In the genomic region with DNA sequence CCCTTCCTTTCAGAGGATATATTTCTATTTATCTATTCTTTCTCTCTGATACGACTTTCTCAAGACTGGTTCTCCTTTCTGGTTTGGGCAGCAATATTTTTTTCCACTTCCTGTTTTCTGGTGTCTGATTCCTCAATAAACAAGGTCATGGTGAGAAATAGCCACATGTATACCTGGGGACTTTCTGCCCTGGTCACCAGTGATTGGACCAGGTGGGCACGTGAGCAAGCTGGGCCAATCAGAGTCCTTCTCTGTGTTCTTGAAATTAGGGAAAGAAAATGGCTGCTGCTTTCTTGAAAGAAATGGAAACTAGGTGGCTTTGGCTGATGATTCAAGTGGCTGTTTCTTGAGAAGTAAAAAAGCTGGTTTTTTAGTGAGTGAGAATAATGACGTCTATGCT, we compare ENCODE assay signal across 19 cellular contexts. TPM values are rescaled to one million over a fixed set of nuclear protein-coding genes. Genes with fewer than 3 reads are reported as not detected.
DNase-seq lines count a peak whose midpoint lies in the region; ATAC-seq, FAIRE-seq and TF ChIP-seq lines count a peak whose summit lies in the region.
"Had no signal": no experiment of that assay in that cellular context is flagged by ENCODE, and none has a peak within 500 bp of the region (broad histone marks: within the 10 kb centered on the region; RNA-seq: fewer than 3 reads in every experiment).

No MANE protein-coding gene starts in this region.

- H3K4ac ChIP-seq in H1 (replicated peaks; ENCODE audit: insufficient read length, low read depth, low read length): no peak overlapping the region

- H3K9me3 Mint-ChIP-seq in Calu3 (ENCODE audit: low read depth, unreplicated experiment) (no peaks in the 10 kb centered on the region), HFFc6 (no peaks in the 10 kb centered on the region)
- H3K9me3 Mint-ChIP-seq: activated T-helper 1 cell treated with anti-CD3 and anti-CD28 coated beads, Interleukin-12 subunit alpha, Interleukin-12 subunit beta, Interleukin-2, Interleukin-4 antibody, amounts not matched to agents 30 ng/mL and 10 ng/mL and 1 ng/mL, durations not matched to agents 14 hours and 24 hours and 36 hours had no signal

- H4K8ac ChIP-seq in H1 (ENCODE audit: extremely low read depth, insufficient read depth, low read length): no peak overlapping the region

- peaks cover 3% of the 10 kb centered on the region; the same call in 2 of the 3 replicates for H3K9me3 ChIP-seq in A549
- peaks cover under 1% of the 10 kb centered on the region; the same call in 1 of the 2 replicates for H3K9me3 ChIP-seq in OCI-LY7 (ENCODE audit: low read length)
- peaks cover 2% of the 10 kb centered on the region in 2 experiments; a peak in 2 of 4 replicates for H3K9me3 ChIP-seq in H1 (ENCODE audit: insufficient read depth in 2 of 2, low read depth in 1 of 2, low read length in 1 of 2)
- H3K9me3 ChIP-seq: right lobe of liver had no signal

- H3K27ac ChIP-seq in A549 (no peak overlapping the region), OCI-LY7 (ENCODE audit: low read depth, low read length, poor library complexity, severe bottlenecking) (no peak overlapping the region), H1 (ENCODE audit: low read depth, low read length) (no peak overlapping the region)
- H3K27ac ChIP-seq: GM23248, neural progenitor cell, right lobe of liver, tibial nerve had no signal

- H3K4me3 ChIP-seq in A549 (no peak overlapping the region), OCI-LY7 (ENCODE audit: low read depth, low read length, poor library complexity, severe bottlenecking) (no peak overlapping the region), H1 (ENCODE audit: extremely low read depth in 1 of 4, insufficient read depth in 2 of 4, low read depth in 3 of 4, low read length in 4 of 4) (no peak overlapping the region)
- H3K4me3 ChIP-seq: GM23248, neural progenitor cell, right lobe of liver, tibial nerve had no signal

- CTCF ChIA-PET in A549 (lab: Yijun Ruan, JAX): interaction anchor here (1.3 to 1.4 kb wide), 2 partner anchors 11 to 29 kb away, joined by 3 to 4 read pairs; no protein-coding TSS in a partner anchor
- CTCF ChIA-PET in OCI-LY7 (lab: Charles Lee; ENCODE audit: unreplicated experiment): no interaction called here
- CTCF ChIA-PET in H1 (lab: Charles Lee; ENCODE audit: partially characterized antibody): no interaction called here
- CTCF ChIA-PET in Calu3 (lab: Charles Lee): no interaction called here

- H3K4me2 ChIP-seq in A549 (no peak overlapping the region), OCI-LY7 (ENCODE audit: low read length) (no peak overlapping the region), H1 (ENCODE audit: insufficient read depth in 1 of 2, low read depth in 2 of 2, low read length in 2 of 2) (no peak overlapping the region)
- H3K4me2 ChIP-seq: neural progenitor cell had no signal

- no peak overlapping the region for H3K56ac ChIP-seq in H1 (replicated peaks; ENCODE audit: insufficient read length, low read depth, low read length)

- H2BK20ac ChIP-seq in H1 (ENCODE audit: low read length): no peak overlapping the region

- H3K27me3 ChIP-seq in H1 (replicated peaks in 1 of 4; ENCODE audit: control insufficient read depth in 3 of 4, extremely low read depth in 1 of 4, insufficient read depth in 3 of 4, low read length in 3 of 4): peaks cover 0 to 15% (median 7%) of the 10 kb centered on the region in 4 experiments; a peak in 6 of 7 replicates
- H3K27me3 ChIP-seq: right lobe of liver, tibial nerve had no signal

- H3K4me3 Mint-ChIP-seq in Calu3 (ENCODE audit: low read depth, unreplicated experiment) (no peak overlapping the region), HFFc6 (no peak overlapping the region)
- H3K4me3 Mint-ChIP-seq: activated T-helper 1 cell treated with anti-CD3 and anti-CD28 coated beads, Interleukin-12 subunit alpha, Interleukin-12 subunit beta, Interleukin-2, Interleukin-4 antibody, amounts not matched to agents 30 ng/mL and 10 ng/mL and 1 ng/mL, durations not matched to agents 14 hours and 24 hours and 36 hours; neural progenitor cell had no signal

- H2BK120ac ChIP-seq in H1 (replicated peaks; ENCODE audit: low read depth, low read length): no peak overlapping the region

- H3K36me3 ChIP-seq in OCI-LY7 (ENCODE audit: insufficient read depth, low read length) (no peaks in the 10 kb centered on the region; the same call in 1 of the 2 replicates), H1 (ENCODE audit: control insufficient read depth in 2 of 4, insufficient read depth in 4 of 4, low read length in 3 of 4) (no peaks in the 10 kb centered on the region)
- H3K36me3 ChIP-seq: neural progenitor cell, right lobe of liver, tibial nerve had no signal

- H4K20me1 ChIP-seq in OCI-LY7 (ENCODE audit: insufficient read depth, low read length) (no peaks in the 10 kb centered on the region), H1 (replicated peaks in 1 of 2; ENCODE audit: control insufficient read depth in 1 of 2, insufficient read depth in 2 of 2, low read length in 2 of 2) (no peaks in the 10 kb centered on the region)

- POLR2A ChIA-PET in A549 (lab: Yijun Ruan, JAX) (interaction anchor here (0.7 kb wide), 1 partner anchor 717 kb away, joined by 3 read pairs; no protein-coding TSS in a partner anchor), OCI-LY7 (lab: Charles Lee) (interaction anchor here (0.6 kb wide), 1 partner anchor 181 kb away, joined by 3 read pairs; no protein-coding TSS in a partner anchor), H1 (lab: Charles Lee; ENCODE audit: partially characterized antibody) (no interaction called here)

- H3K4me1 ChIP-seq in A549 (no peaks in the 10 kb centered on the region), OCI-LY7 (ENCODE audit: insufficient read depth, low read length, poor library complexity, severe bottlenecking) (no peaks in the 10 kb centered on the region), H1 (replicated peaks in 1 of 4; ENCODE audit: control insufficient read depth in 3 of 4, insufficient read depth in 4 of 4, low read length in 3 of 4) (peaks cover 0 to 12% (median 4%) of the 10 kb centered on the region in 4 experiments; a peak in 5 of 7 replicates)
- H3K4me1 ChIP-seq: right lobe of liver had no signal

- H3K79me2 ChIP-seq in OCI-LY7 (ENCODE audit: insufficient read depth, low read depth, low read length) (no peaks in the 10 kb centered on the region), H1 (ENCODE audit: control insufficient read depth in 1 of 2, insufficient read depth in 2 of 2, low read length in 2 of 2) (no peaks in the 10 kb centered on the region)

- DNase-seq in A549 (ENCODE audit: low read depth in 1 of 2, low spot score in 1 of 2) (peak in 1 of 2 experiments; percentile 38), OCI-LY7 (ENCODE audit: low spot score) (peak; percentile 19), H1 (ENCODE audit: low read depth in 1 of 2, low spot score in 2 of 2) (no peak), Calu3 (no peak), NCI-H2171 treated with DMSO at 0.1 percent for 48 hours (lab: John Stamatoyannopoulos, UW) (no peak), HFFc6 (no peak)
- DNase-seq: central memory CD4-positive, alpha-beta T cell; foreskin melanocyte; GM23248; KG1; NCI-H1694 treated with DMSO at 0.1 percent for 48 hours; NCI-H526 treated with DMSO at 0.1 percent for 48 hours; stimulated activated CD4-positive, alpha-beta T cell treated with anti-CD3 and anti-CD28 coated beads, Interleukin-4, amount 100 ng/mL, for 24 hours had no signal

- H3K4me1 Mint-ChIP-seq in Calu3 (ENCODE audit: low read depth, unreplicated experiment) (no peaks in the 10 kb centered on the region), HFFc6 (ENCODE audit: low read depth) (peaks cover 28% of the 10 kb centered on the region)

- H3K18ac ChIP-seq in H1 (ENCODE audit: extremely low read depth, low read length): no peak overlapping the region

- H3K36me3 Mint-ChIP-seq in Calu3 (ENCODE audit: insufficient read depth, unreplicated experiment): no peaks in the 10 kb centered on the region
- H3K36me3 Mint-ChIP-seq in HFFc6 (ENCODE audit: low read depth): no peaks in the 10 kb centered on the region
- H3K36me3 Mint-ChIP-seq: neural progenitor cell had no signal

- H3K79me1 ChIP-seq in H1 (ENCODE audit: low read depth, low read length): no peaks in the 10 kb centered on the region

- H3K9ac ChIP-seq in H1 (replicated peaks in 1 of 4; ENCODE audit: extremely low read depth in 1 of 4, low read depth in 3 of 4, low read length in 3 of 4): no peak overlapping the region
- H3K9ac ChIP-seq: GM23248, neural progenitor cell had no signal

- no peak overlapping the region for H2BK15ac ChIP-seq in H1 (ENCODE audit: low read length)

- intact Hi-C loops in OCI-LY7 (cut with micrococcal nuclease; ENCODE audit: unreplicated experiment) (no loop called here), Calu3 (cut with micrococcal nuclease; ENCODE audit: unreplicated experiment) (no loop called here)

- no peak overlapping the region for H3K27ac Mint-ChIP-seq in Calu3 (ENCODE audit: unreplicated experiment)
- H3K27ac Mint-ChIP-seq in HFFc6: no peak overlapping the region
- H3K27ac Mint-ChIP-seq: activated T-helper 1 cell treated with anti-CD3 and anti-CD28 coated beads, Interleukin-12 subunit alpha, Interleukin-12 subunit beta, Interleukin-2, Interleukin-4 antibody, amounts not matched to agents 30 ng/mL and 10 ng/mL and 1 ng/mL, durations not matched to agents 14 hours and 24 hours and 36 hours; neural progenitor cell had no signal

- H2AFZ ChIP-seq in OCI-LY7 (ENCODE audit: low read length) (peak overlapping the region; percentile 11; the same call in 1 of the 2 replicates), H1 (ENCODE audit: low read length) (no peak overlapping the region)
- H2AFZ ChIP-seq: GM23248, neural progenitor cell had no signal

- H2AK5ac ChIP-seq in H1 (ENCODE audit: low read depth, low read length): no peak overlapping the region

- no peak for TF ChIP-seq RAD21 in A549 (conservative IDR thresholded peaks at IDR 0.05 in 1 of 2, IDR thresholded peaks at IDR 0.05 in 1 of 2)
- no peak for TF ChIP-seq RAD21 in H1 (IDR thresholded peaks at IDR 0.05 in 1 of 2, conservative IDR thresholded peaks at IDR 0.05 in 1 of 2; ENCODE audit: low read depth in 2 of 2, low read length in 2 of 2)

- peak in 1 of 2 experiments; percentile 53; a peak in 1 of 6 replicates for ATAC-seq in A549
- peak; percentile 43 for ATAC-seq in HG03175 (IDR thresholded peaks at IDR 0.05; ENCODE audit: unreplicated experiment)
- ATAC-seq in GM21528 (IDR thresholded peaks at IDR 0.05; ENCODE audit: low FRiP score, unreplicated experiment): no peak

- FAIRE-seq in A549 (lab: Jason Lieb, UNC) (no peak), H1 (lab: Jason Lieb, UNC) (no peak)

- H2BK5ac ChIP-seq in H1 (ENCODE audit: low read depth, low read length): no peak overlapping the region

- no peaks in the 10 kb centered on the region for H3K9me2 ChIP-seq in OCI-LY7 (ENCODE audit: insufficient read depth, low read length)

- no TSS peak for BruUV-seq in OCI-LY7 (replicated peaks; lab: Mats Ljungman, UMichigan)
- BruUV-seq in Calu3 (replicated peaks; lab: Mats Ljungman, UMichigan): no TSS peak

- no peak for TF ChIP-seq EP300 in A549 (IDR thresholded peaks at IDR 0.05)
- TF ChIP-seq EP300 in H1 (IDR thresholded peaks at IDR 0.05; ENCODE audit: borderline replicate concordance in 1 of 2, low read depth in 2 of 2, low read length in 2 of 2): no peak

- H4K5ac ChIP-seq in H1 (ENCODE audit: insufficient read length, low read depth, low read length): no peak overlapping the region

- H3K14ac ChIP-seq in H1 (ENCODE audit: insufficient read length): no peak overlapping the region

- no peak overlapping the region for H3K23ac ChIP-seq in H1 (ENCODE audit: insufficient read length)

- no peak for TF ChIP-seq POLR2A in A549 (IDR thresholded peaks at IDR 0.05; ENCODE audit: low read length)
- no peak for TF ChIP-seq POLR2A in H1 (IDR thresholded peaks at IDR 0.05; ENCODE audit: control extremely low read depth in 1 of 2, low read depth in 2 of 2, low read length in 2 of 2)

- 65% methylated on average over 3 of the region's 3 CpGs for WGBS in A549 (ENCODE audit: missing lambda C conversion rate)
- WGBS in H1 (ENCODE audit: extremely low coverage in 1 of 2, insufficient coverage in 1 of 2, insufficient read length in 1 of 2, insufficient replicate concordance in 2 of 2, low coverage in 1 of 2, low lambda C conversion rate in 2 of 2, missing lambda C conversion rate in 1 of 2), 2 experiments: 85% methylated on average over 3 of the region's 3 CpGs; no CpG with 5 or more reads in 1 of the 2 experiments

- TF ChIP-seq CTCF in A549 (IDR thresholded peaks at IDR 0.05) (no peak), OCI-LY7 (conservative IDR thresholded peaks at IDR 0.05; ENCODE audit: low read length) (no peak), H1 (IDR thresholded peaks at IDR 0.05; ENCODE audit: control extremely low read depth in 1 of 3, insufficient read depth in 1 of 3, low read depth in 1 of 3, low read length in 3 of 3) (no peak), Calu3 (IDR thresholded peaks at IDR 0.05; ENCODE audit: unreplicated experiment) (no peak), HFFc6 (IDR thresholded peaks at IDR 0.05) (no peak)

- no peaks in the 10 kb centered on the region for H3K27me3 Mint-ChIP-seq in Calu3 (ENCODE audit: unreplicated experiment)
- H3K27me3 Mint-ChIP-seq in HFFc6 (ENCODE audit: insufficient read depth): no peaks in the 10 kb centered on the region; the same call in 1 of the 2 replicates

- no peak overlapping the region for H4K91ac ChIP-seq in H1 (replicated peaks; ENCODE audit: insufficient read length, low read length)

- no peak overlapping the region for H2BK12ac ChIP-seq in H1 (ENCODE audit: low read depth, low read length)

- H3K23me2 ChIP-seq in H1 (ENCODE audit: low read depth, low read length): no peaks in the 10 kb centered on the region

RNA-seq across cellular contexts. Expression of a gene that starts 18.4 kb away (rescaled TPM):
- polyA plus RNA-seq in A549 (2011; rRNA removed) (77.2 and 88.5 TPM in 2 replicates), A549 (2017; fragmentation: RNase III; extraction: RNeasy Plus Mini Kit Qiagen cat#74134 plus additional on column Dnase treatment) (24.5 to 36.5 TPM (median 33.7 TPM) in 3 replicates), H1 (2011; rRNA removed) (94.5 and 107 TPM in 2 replicates)
- 39.8 and 42.0 TPM in 2 replicates for polyA plus RNA-seq in A549 (2012; cell fraction: cytosol; rRNA removed)
- polyA plus RNA-seq in A549 (2012; cell fraction: nucleus; rRNA removed): 76.2 and 84.7 TPM in 2 replicates
- 110 TPM in 2 replicates for polyA minus RNA-seq in A549 (2011; rRNA and poly(A)+ RNA removed)
- total RNA-seq in OCI-LY7 (2014; rRNA removed; shearing (Covaris generic)): 10.9 and 16.3 TPM in 2 replicates
- total RNA-seq in OCI-LY7 (2022) (13.4 and 15.3 TPM in 2 replicates), Calu3 (2022) (68.3 and 71.6 TPM in 2 replicates)
- total RNA-seq in H1 (2021; fragmentation: NEBNext Ultra II Directional; extraction: Animal tissue kit (Norgen Biotek cat#: 25700)): 49.7 and 52.3 TPM in 2 replicates
- polyA plus RNA-seq in H1 (2011; cell fraction: cytosol; rRNA removed): 101 TPM
- 135 TPM for polyA plus RNA-seq in H1 (2011; cell fraction: nucleus; rRNA removed)
- polyA plus RNA-seq in H1 (2012, experiment 1 of 2): 54.3 to 109 TPM (median 91.7 TPM) in 4 replicates
- polyA plus RNA-seq in H1 (2012, experiment 2 of 2): 62.4 TPM
- 15.2 TPM for polyA plus RNA-seq in H1 (2013, experiment 1 of 2)
- polyA plus RNA-seq in H1 (2013, experiment 2 of 2): 14.2 TPM
- polyA minus RNA-seq in H1 (2011; rRNA and poly(A)+ RNA removed): 113 and 127 TPM in 2 replicates
- polyA minus RNA-seq in H1 (2011; cell fraction: cytosol; rRNA and poly(A)+ RNA removed): 70.7 TPM
- polyA minus RNA-seq in H1 (2011; cell fraction: nucleus; rRNA and poly(A)+ RNA removed): 53.4 TPM
- 100 to 1,000 TPM; 288 to 394 (median 318) TPM for total RNA-seq in HFFc6 (2021; fragmentation: NEBNext Ultra II Directional; extraction: Animal tissue kit (Norgen Biotek cat#: 25700))

RNA-seq across cellular contexts. Expression of a gene that starts 47.9 kb away (rescaled TPM):
- 54.1 and 55.7 TPM in 2 replicates for polyA plus RNA-seq in A549 (2011; rRNA removed)
- 12.6 and 14.0 TPM in 2 replicates for polyA plus RNA-seq in A549 (2012; cell fraction: cytosol; rRNA removed)
- polyA plus RNA-seq in A549 (2012; cell fraction: nucleus; rRNA removed): 6.3 and 11.1 TPM in 2 replicates
- 38.4 to 40.2 TPM (median 38.8 TPM) in 3 replicates for polyA plus RNA-seq in A549 (2017; fragmentation: RNase III; extraction: RNeasy Plus Mini Kit Qiagen cat#74134 plus additional on column Dnase treatment)
- 14.2 and 15.3 TPM in 2 replicates for polyA minus RNA-seq in A549 (2011; rRNA and poly(A)+ RNA removed)
- total RNA-seq in OCI-LY7 (2014; rRNA removed; shearing (Covaris generic)): 8.1 and 8.6 TPM in 2 replicates
- total RNA-seq in OCI-LY7 (2022): 37.1 and 37.2 TPM in 2 replicates
- total RNA-seq in H1 (2021; fragmentation: NEBNext Ultra II Directional; extraction: Animal tissue kit (Norgen Biotek cat#: 25700)): 41.6 and 44.8 TPM in 2 replicates
- 6.0 and 9.1 TPM in 2 replicates for polyA plus RNA-seq in H1 (2011; rRNA removed)
- polyA plus RNA-seq in H1 (2011; cell fraction: cytosol; rRNA removed): 11.0 TPM
- 3.4 TPM for polyA plus RNA-seq in H1 (2011; cell fraction: nucleus; rRNA removed)
- 14.6 to 24.2 TPM (median 17.6 TPM) in 4 replicates for polyA plus RNA-seq in H1 (2012, experiment 1 of 2)
- 7.2 TPM for polyA plus RNA-seq in H1 (2012, experiment 2 of 2)
- polyA plus RNA-seq in H1 (2013, experiment 1 of 2): 19.1 TPM
- polyA plus RNA-seq in H1 (2013, experiment 2 of 2): 19.2 TPM
- polyA minus RNA-seq in H1 (2011; rRNA and poly(A)+ RNA removed): 8.3 and 8.6 TPM in 2 replicates
- 9.4 TPM for polyA minus RNA-seq in H1 (2011; cell fraction: cytosol; rRNA and poly(A)+ RNA removed)
- 9.8 TPM for polyA minus RNA-seq in H1 (2011; cell fraction: nucleus; rRNA and poly(A)+ RNA removed)
- total RNA-seq in Calu3 (2022): 42.5 and 44.2 TPM in 2 replicates
- total RNA-seq in HFFc6 (2021; fragmentation: NEBNext Ultra II Directional; extraction: Animal tissue kit (Norgen Biotek cat#: 25700)): 10 to 100 TPM; 80.3 to 91.4 (median 85.8) TPM
